ENCODE assay signal across 2 cellular contexts in the genomic region with DNA sequence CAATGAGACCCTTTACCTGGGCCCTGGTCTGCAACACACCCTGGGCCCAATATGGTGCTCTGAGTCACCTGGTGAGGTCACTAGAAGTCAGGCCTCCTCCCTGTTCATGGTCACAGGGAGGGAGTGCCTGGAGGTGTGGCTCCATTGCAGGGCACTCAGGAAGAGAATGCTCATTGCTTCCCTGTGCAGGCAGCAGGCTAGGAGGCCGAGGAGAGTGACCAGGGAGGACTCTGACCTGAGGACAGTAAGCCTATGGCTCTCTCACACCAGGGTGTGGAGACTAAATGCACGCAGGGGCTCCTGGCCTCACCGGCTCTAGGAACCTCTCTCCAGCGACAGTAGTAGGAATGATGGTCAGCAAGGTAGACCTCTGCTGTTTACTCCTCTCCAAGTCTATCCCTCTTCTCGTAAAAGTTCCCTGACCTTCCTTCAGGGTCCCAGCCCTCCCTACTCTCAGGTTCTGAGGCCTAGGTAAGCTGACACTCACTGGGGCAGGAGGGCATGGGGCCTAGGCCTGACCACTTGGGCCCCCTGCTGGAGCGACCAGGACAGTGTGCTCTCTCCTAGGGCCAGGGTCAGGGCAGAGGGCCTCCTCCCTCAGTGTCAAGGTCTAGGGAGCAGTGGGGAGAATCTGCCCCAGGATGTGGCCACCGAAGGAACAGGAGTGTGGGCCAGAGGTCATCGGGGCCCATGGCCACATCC.
TF ChIP-seq lines count a peak whose summit lies in the region.

No MANE protein-coding gene starts in this region.

TF ChIP-seq in IMR-90, 13 proteins besides CTCF, POLR2A, EP300 and RAD21:
- no peak for TF ChIP-seq RFX5 (IDR thresholded peaks at IDR 0.05; ENCODE audit: low read depth, low read length)
- TF ChIP-seq MAZ (IDR thresholded peaks at IDR 0.05; ENCODE audit: borderline replicate concordance, low read depth, low read length): no peak
- TF ChIP-seq, protein P1, sequence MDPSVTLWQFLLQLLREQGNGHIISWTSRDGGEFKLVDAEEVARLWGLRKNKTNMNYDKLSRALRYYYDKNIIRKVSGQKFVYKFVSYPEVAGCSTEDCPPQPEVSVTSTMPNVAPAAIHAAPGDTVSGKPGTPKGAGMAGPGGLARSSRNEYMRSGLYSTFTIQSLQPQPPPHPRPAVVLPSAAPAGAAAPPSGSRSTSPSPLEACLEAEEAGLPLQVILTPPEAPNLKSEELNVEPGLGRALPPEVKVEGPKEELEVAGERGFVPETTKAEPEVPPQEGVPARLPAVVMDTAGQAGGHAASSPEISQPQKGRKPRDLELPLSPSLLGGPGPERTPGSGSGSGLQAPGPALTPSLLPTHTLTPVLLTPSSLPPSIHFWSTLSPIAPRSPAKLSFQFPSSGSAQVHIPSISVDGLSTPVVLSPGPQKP (IDR thresholded peaks at IDR 0.05; ENCODE audit: borderline replicate concordance, low read depth, low read length): no peak
- no peak for TF ChIP-seq NFE2L2 (IDR thresholded peaks at IDR 0.05; ENCODE audit: low read depth, low read length)

TF ChIP-seq in endothelial cell of umbilical vein, 7 proteins besides CTCF, POLR2A, EP300 and RAD21:
- no peak for TF ChIP-seq MYC (IDR thresholded peaks at IDR 0.05; ENCODE audit: low read depth, low read length)
- TF ChIP-seq EZH2 (IDR thresholded peaks at IDR 0.05; ENCODE audit: borderline replicate concordance, low read depth, low read length, severe bottlenecking): no peak
- TF ChIP-seq GATA2 (IDR thresholded peaks at IDR 0.05; ENCODE audit: insufficient read depth, insufficient read length, low read depth, low read length): no peak
- no peak for TF ChIP-seq POLR2AphosphoS5 (IDR thresholded peaks at IDR 0.05; ENCODE audit: insufficient read depth, low read depth, low read length)
- no peak for TF ChIP-seq JUN (IDR thresholded peaks at IDR 0.05; ENCODE audit: borderline replicate concordance, insufficient read depth, insufficient read length, low read depth)
- TF ChIP-seq FOS (IDR thresholded peaks at IDR 0.05; ENCODE audit: borderline replicate concordance, insufficient read depth, low read length): no peak
- TF ChIP-seq, protein P2, sequence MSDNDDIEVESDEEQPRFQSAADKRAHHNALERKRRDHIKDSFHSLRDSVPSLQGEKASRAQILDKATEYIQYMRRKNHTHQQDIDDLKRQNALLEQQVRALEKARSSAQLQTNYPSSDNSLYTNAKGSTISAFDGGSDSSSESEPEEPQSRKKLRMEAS (IDR thresholded peaks at IDR 0.05; ENCODE audit: insufficient read depth, insufficient read length): no peak
